In genomic region chr19:18895828-18896341, GRCh38 we compare ENCODE assay signal across 8 cellular contexts. TPM values are rescaled to one million over a fixed set of nuclear protein-coding genes. Genes with fewer than 3 reads are reported as not detected.
DNase-seq lines count a peak whose midpoint lies in the region; ATAC-seq, FAIRE-seq and TF ChIP-seq lines count a peak whose summit lies in the region.

TSS of gene CERS1 (minus strand) at chr19:18896158. CDS start at chr19:18896072, 86 bp downstream.

- no peak for TF ChIP-seq POLR2A in GM12891 (IDR thresholded peaks at IDR 0.05; ENCODE audit: low read depth, low read length)

- FAIRE-seq in GM12891 (lab: Jason Lieb, UNC) = no peak

- H3K9me3 Mint-ChIP-seq in activated T-cell treated with anti-CD3 and anti-CD28 coated beads, Interleukin-2, amount 50 U/mL, for 24 hours = no peaks in the 10 kb centered on the region

- no peak for DNase-seq in activated T-cell treated with anti-CD3 and anti-CD28 coated beads, Interleukin-2, amount 50 U/mL, for 24 hours
- DNase-seq in activated T-cell treated with anti-CD3 and anti-CD28 coated beads, Interleukin-2, amount 50 U/mL, for 1 hour = no peak
- no peak for DNase-seq in T-helper 17 cell
- DNase-seq in germinal center (ENCODE audit: low spot score) = peak; percentile 61
- DNase-seq in sciatic nerve (ENCODE audit: low spot score) = no peak
- no peak for DNase-seq in GM12891 (ENCODE audit: insufficient read length, low spot score)
- no peak for DNase-seq in NCI-H2107 treated with DMSO at 0.1 percent for 48 hours (lab: John Stamatoyannopoulos, UW; ENCODE audit: unreplicated experiment)

- peak within 1 kb of the TSS; percentile 67 for H3K4me3 Mint-ChIP-seq in activated T-cell treated with anti-CD3 and anti-CD28 coated beads, Interleukin-2, amount 50 U/mL, for 24 hours
- peak within 1 kb of the TSS; percentile 89 for H3K4me3 Mint-ChIP-seq in T-helper 17 cell

- H3K36me3 Mint-ChIP-seq in activated T-cell treated with anti-CD3 and anti-CD28 coated beads, Interleukin-2, amount 50 U/mL, for 24 hours (ENCODE audit: low read depth) = peaks cover 22% of the 10 kb centered on the region
- peaks cover 6% of the 10 kb centered on the region for H3K36me3 Mint-ChIP-seq in T-helper 17 cell (ENCODE audit: low read depth)

- peak within 1 kb of the TSS; percentile 63 for H3K27ac Mint-ChIP-seq in activated T-cell treated with anti-CD3 and anti-CD28 coated beads, Interleukin-2, amount 50 U/mL, for 24 hours
- no peak within 1 kb of the TSS for H3K27ac Mint-ChIP-seq in T-helper 17 cell

- ATAC-seq in T-helper 17 cell = peak; percentile 27
- ATAC-seq in sciatic nerve = no peak
- no peak for ATAC-seq in GM19455 (IDR thresholded peaks at IDR 0.05; ENCODE audit: unreplicated experiment)

- no peaks in the 10 kb centered on the region for H3K9me3 ChIP-seq in T-helper 17 cell (ENCODE audit: control insufficient read depth, low read length, poor library complexity, severe bottlenecking)

- H3K4me1 Mint-ChIP-seq in activated T-cell treated with anti-CD3 and anti-CD28 coated beads, Interleukin-2, amount 50 U/mL, for 24 hours (ENCODE audit: low read depth) = peaks cover 6% of the 10 kb centered on the region
- peaks cover 8% of the 10 kb centered on the region for H3K4me1 Mint-ChIP-seq in T-helper 17 cell

- peaks cover 33% of the 10 kb centered on the region for H3K27me3 Mint-ChIP-seq in activated T-cell treated with anti-CD3 and anti-CD28 coated beads, Interleukin-2, amount 50 U/mL, for 24 hours
- peaks cover 18% of the 10 kb centered on the region for H3K27me3 Mint-ChIP-seq in T-helper 17 cell

- intact Hi-C loops in sciatic nerve (cut with DNase I) = no loop called here

TF ChIP-seq in GM12891, 5 proteins besides CTCF, POLR2A, EP300 and RAD21:
- no peak for TF ChIP-seq POU2F2 (IDR thresholded peaks at IDR 0.05; ENCODE audit: low read depth, low read length)
- TF ChIP-seq TAF1 (IDR thresholded peaks at IDR 0.05; ENCODE audit: low read depth, low read length) = no peak
- TF ChIP-seq POLR2AphosphoS5 (IDR thresholded peaks at IDR 0.05; ENCODE audit: low read depth, low read length) = no peak
- no peak for TF ChIP-seq PAX5 (IDR thresholded peaks at IDR 0.05; ENCODE audit: insufficient read depth, low read length, severe bottlenecking)
- TF ChIP-seq SPI1 (IDR thresholded peaks at IDR 0.05; ENCODE audit: low read depth, low read length) = no peak

RNA-seq across cellular contexts. Expression of gene CERS1, which starts in this region (rescaled TPM):
- total RNA-seq in T-helper 17 cell (not detected), sciatic nerve (19.7 TPM)
- 0.14 TPM for polyA plus RNA-seq in GM12891 (2012; ENCODE audit: low read depth, missing spikeins)

Comparison
In these comparisons a context has a peak if more than half of its experiments do, and no peak if none do; other contexts are left out.
1. RNA of gene CERS1 (total RNA-seq): 19.7 TPM in sciatic nerve (single experiment); not detected in T-helper 17 cell; every median in the first group is over 10 times any median in the second.
2. Peak in ATAC-seq in T-helper 17 cell; RNA of the gene not detected or under 1 TPM.